ENCODE assay signal across 8 cellular contexts in genomic region chr2:228048838-228049490, GRCh38.
DNase-seq lines count a peak whose midpoint lies in the region; ATAC-seq, FAIRE-seq and TF ChIP-seq lines count a peak whose summit lies in the region.

No MANE protein-coding gene starts in this region.

- no peaks in the 10 kb centered on the region for H3K36me3 Mint-ChIP-seq in astrocyte (ENCODE audit: low read depth, unreplicated experiment)

- H3K4me1 Mint-ChIP-seq in astrocyte (ENCODE audit: low read depth, unreplicated experiment), result no peaks in the 10 kb centered on the region

- TF ChIP-seq EP300 in upper lobe of left lung (IDR thresholded peaks at IDR 0.05), result no peak

- H3K36me3 ChIP-seq in astrocyte (ENCODE audit: insufficient read depth, low read length), result no peaks in the 10 kb centered on the region
- no peaks in the 10 kb centered on the region for H3K36me3 ChIP-seq in upper lobe of left lung

- H3K27ac ChIP-seq in astrocyte (ENCODE audit: low read depth, low read length) (no peak overlapping the region), upper lobe of left lung (no peak overlapping the region)

- 17 to 20% methylated on average over 5 of the region's 5 CpGs for WGBS in upper lobe of left lung, 2 donors

- TF ChIP-seq CTCF in AG10803 (conservative IDR thresholded peaks at IDR 0.05; ENCODE audit: low read length) (peak; percentile 78), astrocyte (IDR thresholded peaks at IDR 0.05; ENCODE audit: insufficient read depth, low read depth, low read length) (peak; percentile 60), upper lobe of left lung (IDR thresholded peaks at IDR 0.05) (peak in 4 of 6 experiments; percentile 27 to 51 (median 38))

- no peak overlapping the region for H3K9ac ChIP-seq in astrocyte (ENCODE audit: low read length)

- H3K9me3 Mint-ChIP-seq in astrocyte (ENCODE audit: unreplicated experiment), result no peaks in the 10 kb centered on the region

- H3K79me2 ChIP-seq in astrocyte (ENCODE audit: insufficient read depth, low read length), result no peaks in the 10 kb centered on the region

- no peak overlapping the region for H3K27ac Mint-ChIP-seq in astrocyte (ENCODE audit: unreplicated experiment)

- H3K4me1 ChIP-seq in astrocyte (ENCODE audit: insufficient read depth, low read length) (no peaks in the 10 kb centered on the region), upper lobe of left lung (no peaks in the 10 kb centered on the region)

- no peaks in the 10 kb centered on the region for H4K20me1 ChIP-seq in astrocyte (ENCODE audit: insufficient read depth, low read length)

- TF ChIP-seq POLR2A in upper lobe of left lung (IDR thresholded peaks at IDR 0.05), result no peak

- DNase-seq in AG10803 (ENCODE audit: low read depth), result peak; percentile 54
- DNase-seq in NCI-H1092 (lab: John Stamatoyannopoulos, UW), result peak; percentile 38
- DNase-seq in astrocyte (ENCODE audit: low read depth), result peak; percentile 11
- peak; percentile 64 for DNase-seq in iPS-NIHi11 (ENCODE audit: low spot score)
- peak in 1 of 2 donors; percentile 36 for DNase-seq in upper lobe of left lung
- no peak for DNase-seq in activated CD8-positive, alpha-beta memory T cell treated with anti-CD3 and anti-CD28 coated beads for 24 hours

- H3K4me3 Mint-ChIP-seq in astrocyte (ENCODE audit: unreplicated experiment), result no peak overlapping the region

- H3K4me3 ChIP-seq in AG10803 (ENCODE audit: low read length) (no peak overlapping the region), astrocyte (ENCODE audit: insufficient read depth, low read depth, low read length) (no peak overlapping the region), upper lobe of left lung (no peak overlapping the region)

- H3K4me2 ChIP-seq in astrocyte (ENCODE audit: low read length), result no peak overlapping the region

- H3K27me3 ChIP-seq in astrocyte (ENCODE audit: insufficient read depth, low read length) (no peaks in the 10 kb centered on the region), upper lobe of left lung (no peaks in the 10 kb centered on the region)

- H2AFZ ChIP-seq in astrocyte (ENCODE audit: low read depth, low read length), result no peak overlapping the region

- FAIRE-seq in astrocyte (lab: Jason Lieb, UNC), result peak; percentile 26

- H3K9me3 ChIP-seq in astrocyte (ENCODE audit: insufficient read depth, low read depth, low read length), result no peaks in the 10 kb centered on the region
- H3K9me3 ChIP-seq in upper lobe of left lung, result no peaks in the 10 kb centered on the region

- ATAC-seq in GM19463 (IDR thresholded peaks at IDR 0.05; ENCODE audit: unreplicated experiment) (peak; percentile 47), upper lobe of left lung (ENCODE audit: low FRiP score in 2 of 2) (peak; percentile 74 to 80), HG02588 (IDR thresholded peaks at IDR 0.05; ENCODE audit: unreplicated experiment) (no peak)

- H3K27me3 Mint-ChIP-seq in astrocyte (ENCODE audit: low read depth, unreplicated experiment), result peaks cover 3% of the 10 kb centered on the region
